ENCODE assay signal across 11 cellular contexts in the genomic region with DNA sequence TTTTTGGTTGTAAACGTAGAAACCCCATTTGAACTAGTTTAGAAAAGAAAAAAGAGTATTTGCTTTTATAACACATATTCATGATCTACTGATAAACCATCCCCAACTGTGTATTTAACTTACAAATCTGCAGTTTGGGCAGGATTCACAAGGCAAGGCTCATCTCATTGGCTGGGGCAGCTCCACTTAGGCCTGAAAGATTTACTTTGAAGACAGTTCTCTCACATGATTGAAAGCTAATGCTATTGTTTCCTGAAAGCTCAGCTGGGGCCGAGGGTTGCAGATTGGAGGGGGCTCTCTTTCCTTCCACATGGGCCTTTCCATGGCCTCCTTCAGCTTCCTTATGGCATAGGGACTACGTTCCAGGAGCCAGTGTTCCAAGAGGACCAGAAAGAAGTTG. TPM values are rescaled to one million over a fixed set of nuclear protein-coding genes. Genes with fewer than 3 reads are reported as not detected.
DNase-seq lines count a peak whose midpoint lies in the region; ATAC-seq lines count a peak whose summit lies in the region.
"Had no signal": no experiment of that assay in that cellular context is flagged by ENCODE, and none has a peak within 500 bp of the region (broad histone marks: within the 10 kb centered on the region; RNA-seq: fewer than 3 reads in every experiment).

No MANE protein-coding gene starts in this region.

- POLR2A ChIA-PET in activated CD8-positive, alpha-beta T cell treated with anti-CD3 and anti-CD28 coated beads, Interleukin-2, amount 10 ng/mL, durations not matched to agents 7 days and 5 days (lab: Charles Lee): interaction anchor here (0.8 kb wide), 1 partner anchor 288 kb away, joined by 5 read pairs; no protein-coding TSS in a partner anchor

- peak overlapping the region; percentile 67 for H3K27ac Mint-ChIP-seq in activated naive CD4-positive, alpha-beta T cell treated with anti-CD3 and anti-CD28 coated beads for 36 hours
- H3K27ac Mint-ChIP-seq in activated CD8-positive, alpha-beta T cell treated with anti-CD3 and anti-CD28 coated beads, Interleukin-2, amount 10 ng/mL, durations not matched to agents 7 days and 5 days: peak overlapping the region; percentile 90
- H3K27ac Mint-ChIP-seq in stimulated activated memory B cell treated with anti-CD40 and anti-IgM and Interleukin-4, amounts not matched to agents 10 μg/mL and 1 μg/mL and 100 μg/mL, for 72 hours: peak overlapping the region; percentile 89
- H3K27ac Mint-ChIP-seq: brain had no signal

- peaks cover 19% of the 10 kb centered on the region for H3K36me3 Mint-ChIP-seq in activated naive CD4-positive, alpha-beta T cell treated with anti-CD3 and anti-CD28 coated beads for 36 hours (ENCODE audit: low read depth)
- peaks cover 58% of the 10 kb centered on the region for H3K36me3 Mint-ChIP-seq in activated CD8-positive, alpha-beta T cell treated with anti-CD3 and anti-CD28 coated beads, Interleukin-2, amount 10 ng/mL, durations not matched to agents 7 days and 5 days (ENCODE audit: low read depth)
- H3K36me3 Mint-ChIP-seq in stimulated activated memory B cell treated with anti-CD40 and anti-IgM and Interleukin-4, amounts not matched to agents 10 μg/mL and 1 μg/mL and 100 μg/mL, for 72 hours: peaks cover 31% of the 10 kb centered on the region
- H3K36me3 Mint-ChIP-seq: brain had no signal

- H3K27me3 Mint-ChIP-seq in activated naive CD4-positive, alpha-beta T cell treated with anti-CD3 and anti-CD28 coated beads for 36 hours (ENCODE audit: low read depth): no peaks in the 10 kb centered on the region
- no peaks in the 10 kb centered on the region for H3K27me3 Mint-ChIP-seq in activated CD8-positive, alpha-beta T cell treated with anti-CD3 and anti-CD28 coated beads, Interleukin-2, amount 10 ng/mL, durations not matched to agents 7 days and 5 days (ENCODE audit: low read depth)
- H3K27me3 Mint-ChIP-seq in stimulated activated memory B cell treated with anti-CD40 and anti-IgM and Interleukin-4, amounts not matched to agents 10 μg/mL and 1 μg/mL and 100 μg/mL, for 72 hours: no peaks in the 10 kb centered on the region

- CTCF ChIA-PET in activated naive CD4-positive, alpha-beta T cell treated with anti-CD3 and anti-CD28 coated beads for 36 hours (lab: Charles Lee): interaction anchor here (0.9 kb wide), 1 partner anchor 46 kb away, joined by 3 read pairs; no protein-coding TSS in a partner anchor
- CTCF ChIA-PET in activated CD8-positive, alpha-beta T cell treated with anti-CD3 and anti-CD28 coated beads, Interleukin-2, amount 10 ng/mL, durations not matched to agents 7 days and 5 days (lab: Charles Lee): interaction anchor here (1.4 to 1.6 kb wide), 3 partner anchors 10 to 45 kb away, joined by 3 to 6 read pairs (median 3); no protein-coding TSS in a partner anchor

- ATAC-seq in HG02943 (IDR thresholded peaks at IDR 0.05; ENCODE audit: low read depth, unreplicated experiment) (peak; percentile 25), GM18520 (IDR thresholded peaks at IDR 0.05; ENCODE audit: unreplicated experiment) (no peak)
- ATAC-seq in activated CD8-positive, alpha-beta T cell treated with anti-CD3 and anti-CD28 coated beads, Interleukin-2, amount 10 ng/mL, durations not matched to agents 7 days and 5 days: peak; percentile 39
- peak; percentile 39 for ATAC-seq in stimulated activated memory B cell treated with anti-CD40 and anti-IgM and Interleukin-4, amounts not matched to agents 10 μg/mL and 1 μg/mL and 100 μg/mL, for 72 hours

- peaks cover 51% of the 10 kb centered on the region for H3K4me1 Mint-ChIP-seq in activated naive CD4-positive, alpha-beta T cell treated with anti-CD3 and anti-CD28 coated beads for 36 hours (ENCODE audit: low read depth)
- peaks cover 58% of the 10 kb centered on the region for H3K4me1 Mint-ChIP-seq in activated CD8-positive, alpha-beta T cell treated with anti-CD3 and anti-CD28 coated beads, Interleukin-2, amount 10 ng/mL, durations not matched to agents 7 days and 5 days (ENCODE audit: low read depth)
- H3K4me1 Mint-ChIP-seq in stimulated activated memory B cell treated with anti-CD40 and anti-IgM and Interleukin-4, amounts not matched to agents 10 μg/mL and 1 μg/mL and 100 μg/mL, for 72 hours: peaks cover 45% of the 10 kb centered on the region

- peaks cover 8% of the 10 kb centered on the region for H3K9me3 Mint-ChIP-seq in activated naive CD4-positive, alpha-beta T cell treated with anti-CD3 and anti-CD28 coated beads for 36 hours
- H3K9me3 Mint-ChIP-seq in activated CD8-positive, alpha-beta T cell treated with anti-CD3 and anti-CD28 coated beads, Interleukin-2, amount 10 ng/mL, durations not matched to agents 7 days and 5 days (ENCODE audit: insufficient read depth): peaks cover 7% of the 10 kb centered on the region
- H3K9me3 Mint-ChIP-seq in stimulated activated memory B cell treated with anti-CD40 and anti-IgM and Interleukin-4, amounts not matched to agents 10 μg/mL and 1 μg/mL and 100 μg/mL, for 72 hours: no peaks in the 10 kb centered on the region

- peak; percentile 7 for DNase-seq in activated naive CD4-positive, alpha-beta T cell treated with anti-CD3 and anti-CD28 coated beads for 36 hours
- DNase-seq in activated naive CD4-positive, alpha-beta T cell treated with anti-CD3 and anti-CD28 coated beads, Interleukin-2, amount 50 U/mL, for 16 hours: no peak
- DNase-seq in activated CD8-positive, alpha-beta T cell treated with anti-CD3 and anti-CD28 coated beads, Interleukin-2, amount 10 ng/mL, durations not matched to agents 7 days and 5 days: peak; percentile 31
- DNase-seq in SIG-M5 (lab: John Stamatoyannopoulos, UW) (no peak), NCI-H524 (lab: John Stamatoyannopoulos, UW) (no peak)
- DNase-seq: activated CD4-positive, CD25-positive, alpha-beta regulatory T cell had no signal

- H3K4me3 Mint-ChIP-seq in activated naive CD4-positive, alpha-beta T cell treated with anti-CD3 and anti-CD28 coated beads for 36 hours: peak overlapping the region; percentile 55
- H3K4me3 Mint-ChIP-seq in activated CD8-positive, alpha-beta T cell treated with anti-CD3 and anti-CD28 coated beads, Interleukin-2, amount 10 ng/mL, durations not matched to agents 7 days and 5 days: peak overlapping the region; percentile 81
- H3K4me3 Mint-ChIP-seq in stimulated activated memory B cell treated with anti-CD40 and anti-IgM and Interleukin-4, amounts not matched to agents 10 μg/mL and 1 μg/mL and 100 μg/mL, for 72 hours: peak overlapping the region; percentile 79
- H3K4me3 Mint-ChIP-seq: brain had no signal

- intact Hi-C loops in activated naive CD4-positive, alpha-beta T cell treated with anti-CD3 and anti-CD28 coated beads for 36 hours (cut with micrococcal nuclease): loop anchor here (2.0 kb wide), 1 partner anchor 28 kb away; no protein-coding TSS in a partner anchor

RNA-seq across cellular contexts. Expression of gene ARHGAP15, which starts 47.4 kb away (rescaled TPM):
- total RNA-seq in activated naive CD4-positive, alpha-beta T cell treated with anti-CD3 and anti-CD28 coated beads for 36 hours: 10 to 100 TPM; 85.7 to 90.1 TPM
- total RNA-seq in activated CD8-positive, alpha-beta T cell treated with anti-CD3 and anti-CD28 coated beads, Interleukin-2, amount 10 ng/mL, durations not matched to agents 7 days and 5 days: 100 to 1,000 TPM; 154 to 158 TPM
- total RNA-seq: MCF 10A had no signal

Comparison
In these comparisons a context has a peak if more than half of its experiments do, and no peak if none do; other contexts are left out.
1. DNase-seq: peak in activated naive CD4-positive, alpha-beta T cell treated with anti-CD3 and anti-CD28 coated beads for 36 hours (single experiment) and activated CD8-positive, alpha-beta T cell treated with anti-CD3 and anti-CD28 coated beads, Interleukin-2, amount 10 ng/mL, durations not matched to agents 7 days and 5 days (single experiment); none in activated naive CD4-positive, alpha-beta T cell treated with anti-CD3 and anti-CD28 coated beads, Interleukin-2, amount 50 U/mL, for 16 hours (single experiment), SIG-M5 (single experiment) and NCI-H524 (0 of 2).
2. Peak in every context shown above with its lines, with median percentiles within 50 percentile points of each other: H3K27ac Mint-ChIP-seq and H3K4me3 Mint-ChIP-seq.